In genomic region chr14:49367696-49368095, GRCh38 we compare ENCODE assay signal across 18 cellular contexts.
DNase-seq lines count a peak whose midpoint lies in the region; ATAC-seq and TF ChIP-seq lines count a peak whose summit lies in the region.
"Had no signal": no experiment of that assay in that cellular context is flagged by ENCODE, and none has a peak within 500 bp of the region (broad histone marks: within the 10 kb centered on the region; RNA-seq: fewer than 3 reads in every experiment).

No MANE protein-coding gene starts in this region.

- H3K27me3 ChIP-seq in right atrium auricular region, result no peaks in the 10 kb centered on the region

- no peak for DNase-seq in effector CD4-positive, alpha-beta T cell
- no peak for DNase-seq in right atrium auricular region (ENCODE audit: low spot score)
- no peak for DNase-seq in stimulated activated CD4-positive, alpha-beta T cell treated with anti-CD3 and anti-CD28 coated beads, Interleukin-12 subunit alpha, Interleukin-12 subunit beta, amount 100 ng/mL, for 4 hours
- DNase-seq: ACHN, DMS79 treated with DMSO at 0.1 percent for 48 hours, GM23248, KBM-7, MV-4-11, NCI-H1694 treated with DMSO at 0.1 percent for 48 hours, NCI-H748 treated with DMSO at 0.1 percent for 48 hours, SHP77 treated with DMSO at 0.1 percent for 48 hours, SK-N-SH had no signal

- H3K9me3 ChIP-seq in right atrium auricular region, result no peaks in the 10 kb centered on the region
- H3K9me3 ChIP-seq: HAP-1, SK-N-SH had no signal

- no peak for TF ChIP-seq CTCF in right atrium auricular region (IDR thresholded peaks at IDR 0.05)

- peak; percentile 76 for ATAC-seq in GM18868 (IDR thresholded peaks at IDR 0.05; ENCODE audit: unreplicated experiment)
- peak; percentile 37 for ATAC-seq in HG02798 (IDR thresholded peaks at IDR 0.05; ENCODE audit: poor library complexity, unreplicated experiment)
- peak; percentile 57 for ATAC-seq in HG03442 (IDR thresholded peaks at IDR 0.05; ENCODE audit: unreplicated experiment)
- no peak for ATAC-seq in GM21619 (IDR thresholded peaks at IDR 0.05; ENCODE audit: unreplicated experiment)
- ATAC-seq: HepG2 had no signal

- no peaks in the 10 kb centered on the region for H3K36me3 ChIP-seq in right atrium auricular region
- H3K36me3 ChIP-seq: HAP-1 had no signal

- no peak overlapping the region for H3K4me3 ChIP-seq in right atrium auricular region
- H3K4me3 ChIP-seq: GM23248, HAP-1 had no signal

- no peaks in the 10 kb centered on the region for H3K4me1 ChIP-seq in right atrium auricular region
- H3K4me1 ChIP-seq: HAP-1 had no signal

- no peak overlapping the region for H3K27ac ChIP-seq in right atrium auricular region
- H3K27ac ChIP-seq: GM23248 had no signal
